In genomic region chr7:54956865-54957264, GRCh38 we compare ENCODE assay signal across 35 cellular contexts.
DNase-seq lines count a peak whose midpoint lies in the region; ATAC-seq, FAIRE-seq and TF ChIP-seq lines count a peak whose summit lies in the region.
"Had no signal": no experiment of that assay in that cellular context is flagged by ENCODE, and none has a peak within 500 bp of the region (broad histone marks: within the 10 kb centered on the region; RNA-seq: fewer than 3 reads in every experiment).

No MANE protein-coding gene starts in this region.

- CTCF ChIA-PET in GM12878 (lab: Yijun Ruan, JAX) = no interaction called here
- CTCF ChIA-PET in naive thymus-derived CD4-positive, alpha-beta T cell (lab: Charles Lee) = no interaction called here

- no peaks in the 10 kb centered on the region for H4K20me1 ChIP-seq in GM12878 (ENCODE audit: control insufficient read depth, insufficient read depth)
- H4K20me1 ChIP-seq: BLaER1; BLaER1 treated with 17β-estradiol and CSF1 and Interleukin-3, amounts not matched to agents 10 nM and 100 nM had no signal

- no peak overlapping the region for H2BK15ac ChIP-seq in neuronal stem cell (ENCODE audit: low read length)

- H3K14ac ChIP-seq in neuronal stem cell (ENCODE audit: low read length) = no peak overlapping the region

- H3K9ac ChIP-seq in GM12878 (ENCODE audit: control insufficient read depth, insufficient read depth, low read length) (no peak overlapping the region), neuronal stem cell (ENCODE audit: low read depth, low read length, poor library complexity) (no peak overlapping the region)
- H3K9ac ChIP-seq: BLaER1; BLaER1 treated with 17β-estradiol and CSF1 and Interleukin-3, amounts not matched to agents 10 nM and 100 nM had no signal

- H3K9me3 ChIP-seq in GM12878 (replicated peaks; ENCODE audit: control insufficient read depth, insufficient read depth, low read length) (no peaks in the 10 kb centered on the region), neuronal stem cell (replicated peaks in 1 of 2; ENCODE audit: control insufficient read depth in 2 of 2, insufficient read depth in 1 of 2, low read depth in 1 of 2, low read length in 2 of 2) (no peaks in the 10 kb centered on the region), tibial artery (no peaks in the 10 kb centered on the region)
- no peaks in the 10 kb centered on the region for H3K9me3 ChIP-seq in naive thymus-derived CD4-positive, alpha-beta T cell (ENCODE audit: control insufficient read depth in 2 of 3, low read length in 3 of 3)
- H3K9me3 ChIP-seq: BE2C; BLaER1; BLaER1 treated with 17β-estradiol and CSF1 and Interleukin-3, amounts not matched to agents 10 nM and 100 nM; Caco-2 had no signal

- H3K4me1 ChIP-seq in GM12878 (ENCODE audit: control insufficient read depth, insufficient read depth, low read length) = no peaks in the 10 kb centered on the region
- H3K4me1 ChIP-seq in neuronal stem cell (ENCODE audit: control insufficient read depth in 2 of 2, insufficient read depth in 1 of 2, low read depth in 1 of 2, low read length in 2 of 2) = peaks cover 0 to 1% of the 10 kb centered on the region in 2 donors
- no peaks in the 10 kb centered on the region for H3K4me1 ChIP-seq in naive thymus-derived CD4-positive, alpha-beta T cell (ENCODE audit: control insufficient read depth in 2 of 2, insufficient read depth in 2 of 2, low read length in 2 of 2)
- H3K4me1 ChIP-seq in tibial artery = peaks cover 0 to 17% (median 9%) of the 10 kb centered on the region in 4 donors
- H3K4me1 ChIP-seq: BE2C, BLaER1, Caco-2 had no signal

- H3K79me2 ChIP-seq in GM12878 (ENCODE audit: control insufficient read depth, insufficient read depth, low read length) = no peaks in the 10 kb centered on the region

- H3K23ac ChIP-seq in neuronal stem cell (ENCODE audit: low read depth, low read length, poor library complexity) = no peak overlapping the region

- peaks cover 1 to 24% (median 9%) of the 10 kb centered on the region in 5 donors for H3K27me3 Mint-ChIP-seq in naive thymus-derived CD4-positive, alpha-beta T cell

- peaks cover 0 to 20% (median 6%) of the 10 kb centered on the region in 11 donors for H3K9me3 Mint-ChIP-seq in naive thymus-derived CD4-positive, alpha-beta T cell
- H3K9me3 Mint-ChIP-seq: CD4-positive, alpha-beta T cell had no signal

- no TSS peak for BruUV-seq in GM12878 (replicated peaks; lab: Mats Ljungman, UMichigan)

- H3K4me3 ChIP-seq in GM12878 = no peak overlapping the region
- no peak overlapping the region for H3K4me3 ChIP-seq in neuronal stem cell (ENCODE audit: low read length in 2 of 2)
- H3K4me3 ChIP-seq in naive thymus-derived CD4-positive, alpha-beta T cell (ENCODE audit: low read length) = no peak overlapping the region
- H3K4me3 ChIP-seq in tibial artery = no peak overlapping the region
- H3K4me3 ChIP-seq: A549; BLaER1; BLaER1 treated with 17β-estradiol and CSF1 and Interleukin-3, amounts not matched to agents 10 nM and 100 nM had no signal

- no peak overlapping the region for H3K4me2 ChIP-seq in GM12878 (ENCODE audit: control insufficient read depth, insufficient read depth)
- H3K4me2 ChIP-seq in neuronal stem cell (ENCODE audit: insufficient read depth, low read length, poor library complexity, severe bottlenecking) = no peak overlapping the region
- H3K4me2 ChIP-seq: A549; BLaER1; BLaER1 treated with 17β-estradiol and CSF1 and Interleukin-3, amounts not matched to agents 10 nM and 100 nM had no signal

- H2AFZ ChIP-seq in GM12878 (ENCODE audit: control insufficient read depth, low read depth, low read length) (no peak overlapping the region), neuronal stem cell (ENCODE audit: low read length) (no peak overlapping the region)

- SMC1A ChIA-PET in GM12878 (lab: Charles Lee; ENCODE audit: uncharacterized antibody, unreplicated experiment) = interaction anchor here (0.7 kb wide), 1 partner anchor 193 kb away, joined by 3 read pairs; no protein-coding TSS in a partner anchor

- H3K27ac ChIP-seq in GM12878 (ENCODE audit: control insufficient read depth, insufficient read depth) (no peak overlapping the region), neuronal stem cell (replicated peaks; ENCODE audit: low read length) (no peak overlapping the region), tibial artery (no peak overlapping the region)
- H3K27ac ChIP-seq in naive thymus-derived CD4-positive, alpha-beta T cell (ENCODE audit: low read depth, low read length) = no peak overlapping the region
- H3K27ac ChIP-seq: 22Rv1; A549; BLaER1; BLaER1 treated with 17β-estradiol and CSF1 and Interleukin-3, amounts not matched to agents 10 nM and 100 nM; C4-2B had no signal

- no peaks in the 10 kb centered on the region for H3K36me3 Mint-ChIP-seq in naive thymus-derived CD4-positive, alpha-beta T cell
- H3K36me3 Mint-ChIP-seq: CD14-positive monocyte; CD4-positive, alpha-beta memory T cell; CD4-positive, CD25-positive, alpha-beta regulatory T cell; CD8-positive, alpha-beta memory T cell; CD8-positive, alpha-beta T cell had no signal

- H3K4me3 Mint-ChIP-seq in naive thymus-derived CD4-positive, alpha-beta T cell = no peak overlapping the region
- H3K4me3 Mint-ChIP-seq: B cell; CD14-positive monocyte; CD4-positive, alpha-beta memory T cell; CD4-positive, alpha-beta T cell; CD4-positive, CD25-positive, alpha-beta regulatory T cell; CD8-positive, alpha-beta memory T cell; CD8-positive, alpha-beta T cell had no signal

- H2AK5ac ChIP-seq in neuronal stem cell (ENCODE audit: low read depth, low read length) = no peak overlapping the region

- H3K4ac ChIP-seq in neuronal stem cell (ENCODE audit: low read length) = no peak overlapping the region

- in situ Hi-C loops in GM12878 (cut with MboI) = no loop called here

- RAD21 ChIA-PET in GM12878 (lab: Charles Lee; ENCODE audit: unreplicated experiment) = no interaction called here

- no peak overlapping the region for H2BK5ac ChIP-seq in neuronal stem cell (ENCODE audit: low read length)

- H3K27me3 ChIP-seq in GM12878 (replicated peaks in 1 of 2; ENCODE audit: control insufficient read depth in 2 of 2, insufficient read depth in 2 of 2, low read length in 1 of 2) = no peaks in the 10 kb centered on the region; a peak in 2 of 4 replicates
- H3K27me3 ChIP-seq in neuronal stem cell (ENCODE audit: control insufficient read depth in 3 of 3, insufficient read depth in 3 of 3, low read depth in 1 of 3, low read length in 3 of 3) = no peaks in the 10 kb centered on the region
- no peaks in the 10 kb centered on the region for H3K27me3 ChIP-seq in naive thymus-derived CD4-positive, alpha-beta T cell (ENCODE audit: control insufficient read depth in 2 of 2, insufficient read depth in 2 of 2, low read length in 2 of 2)
- no peaks in the 10 kb centered on the region for H3K27me3 ChIP-seq in tibial artery
- H3K27me3 ChIP-seq: BE2C; BLaER1; BLaER1 treated with 17β-estradiol and CSF1 and Interleukin-3, amounts not matched to agents 10 nM and 100 nM had no signal

- H3K36me3 ChIP-seq in GM12878 (ENCODE audit: control insufficient read depth in 2 of 2, insufficient read depth in 2 of 2, low read length in 1 of 2) = no peaks in the 10 kb centered on the region
- H3K36me3 ChIP-seq in neuronal stem cell (replicated peaks in 1 of 2; ENCODE audit: control insufficient read depth in 2 of 2, insufficient read depth in 2 of 2, low read length in 2 of 2) = no peaks in the 10 kb centered on the region
- H3K36me3 ChIP-seq in naive thymus-derived CD4-positive, alpha-beta T cell (ENCODE audit: control insufficient read depth in 2 of 3, insufficient read depth in 3 of 3, low read length in 3 of 3) = no peaks in the 10 kb centered on the region
- H3K36me3 ChIP-seq in tibial artery = no peaks in the 10 kb centered on the region
- H3K36me3 ChIP-seq: BE2C; BLaER1; BLaER1 treated with 17β-estradiol and CSF1 and Interleukin-3, amounts not matched to agents 10 nM and 100 nM had no signal

- TF ChIP-seq CTCF in GM12878 (IDR thresholded peaks at IDR 0.05 in 2 of 3, conservative IDR thresholded peaks at IDR 0.05 in 1 of 3; ENCODE audit: control insufficient read depth in 2 of 3, extremely low read depth in 1 of 3, insufficient read depth in 1 of 3, low read depth in 3 of 3, low read length in 3 of 3) (no peak), tibial artery (IDR thresholded peaks at IDR 0.05) (no peak)

- POLR2A ChIA-PET in GM12878 (lab: Charles Lee) = no interaction called here
- POLR2A ChIA-PET in naive thymus-derived CD4-positive, alpha-beta T cell (lab: Charles Lee) = no interaction called here

- no peak for FAIRE-seq in GM12878 (lab: Jason Lieb, UNC)
- FAIRE-seq in urothelium cell line (lab: Jason Lieb, UNC) = peak; percentile 32
- FAIRE-seq: A204.1, A549, D721Med had no signal

- no peaks in the 10 kb centered on the region for H3K79me1 ChIP-seq in neuronal stem cell (ENCODE audit: low read depth, low read length)

- no peak overlapping the region for H4K8ac ChIP-seq in neuronal stem cell (ENCODE audit: low read depth, low read length)

- WGBS in GM12878 (ENCODE audit: insufficient coverage, insufficient replicate concordance, low lambda C conversion rate, missing lambda C conversion rate) = 46% methylated on average over 13 of the region's 13 CpGs
- WGBS in neuronal stem cell (ENCODE audit: extremely low coverage in 2 of 2, insufficient read length in 2 of 2, insufficient replicate concordance in 1 of 2), 2 donors = no CpG with 5 or more reads among the region's 13 CpGs

- no peak for DNase-seq in GM12878 (ENCODE audit: low read depth, low spot score)
- no peak for DNase-seq in neuronal stem cell (ENCODE audit: low spot score)
- no peak for DNase-seq in urothelium cell line (ENCODE audit: low spot score)
- DNase-seq in AG08395 (ENCODE audit: low spot score) = no peak
- DNase-seq in naive thymus-derived CD4-positive, alpha-beta T cell = no peak
- DNase-seq in tibial artery = no peak
- DNase-seq: 8988T; ACHN; AML-193; BE2C; C1 segment of cervical spinal cord; Caco-2; Calu3; CD4-positive, alpha-beta memory T cell; CD4-positive, alpha-beta T cell; CD4-positive, CD25-positive, alpha-beta regulatory T cell; CD8-positive, alpha-beta memory T cell; CD8-positive, alpha-beta T cell; COR-L47; DMS 273 treated with DMSO at 0.1 percent for 48 hours; DMS153; DMS53; DMS79; DMS79 treated with DMSO at 0.1 percent for 48 hours; DND-41; EL had no signal

- H3K18ac ChIP-seq in neuronal stem cell (ENCODE audit: low read length) = peak overlapping the region; percentile 41

- intact Hi-C loops in GM12878 (cut with micrococcal nuclease; ENCODE audit: unreplicated experiment) (no loop called here), tibial artery (cut with DNase I; ENCODE audit: low total_unique reads) (no loop called here)
- intact Hi-C loops in naive thymus-derived CD4-positive, alpha-beta T cell (cut with micrococcal nuclease) = no loop called here

- H4K91ac ChIP-seq in neuronal stem cell (ENCODE audit: low read depth, low read length, poor library complexity) = no peak overlapping the region

- TF ChIP-seq POLR2A in GM12878 (IDR thresholded peaks at IDR 0.05; ENCODE audit: low read depth, low read length) = no peak

- H3K27ac Mint-ChIP-seq in naive thymus-derived CD4-positive, alpha-beta T cell = no peak overlapping the region
- H3K27ac Mint-ChIP-seq: B cell; CD14-positive monocyte; CD4-positive, alpha-beta memory T cell; CD4-positive, alpha-beta T cell; CD4-positive, CD25-positive, alpha-beta regulatory T cell; CD8-positive, alpha-beta T cell had no signal

- H3K4me1 Mint-ChIP-seq in naive thymus-derived CD4-positive, alpha-beta T cell = no peaks in the 10 kb centered on the region
- H3K4me1 Mint-ChIP-seq: B cell; CD14-positive monocyte; CD4-positive, alpha-beta memory T cell; CD4-positive, CD25-positive, alpha-beta regulatory T cell; CD8-positive, alpha-beta memory T cell had no signal

- no peak for ATAC-seq in GM12878
- ATAC-seq in naive thymus-derived CD4-positive, alpha-beta T cell = no peak
- ATAC-seq: A549; CD8-positive, alpha-beta T cell had no signal

- H2BK12ac ChIP-seq in neuronal stem cell (ENCODE audit: low read length) = no peak overlapping the region

- no peak for TF ChIP-seq RAD21 in GM12878 (IDR thresholded peaks at IDR 0.05; ENCODE audit: insufficient read depth, low read depth, low read length)

- H2BK120ac ChIP-seq in neuronal stem cell (ENCODE audit: low read depth, low read length) = no peak overlapping the region

- TF ChIP-seq EP300 in GM12878 (IDR thresholded peaks at IDR 0.05; ENCODE audit: borderline replicate concordance in 1 of 2, control insufficient read depth in 1 of 2, low read depth in 2 of 2, low read length in 2 of 2) = no peak
